ENCODE assay signal across 8 cellular contexts in genomic region chr20:18276821-18277220, GRCh38. TPM values are rescaled to one million over a fixed set of nuclear protein-coding genes. Genes with fewer than 3 reads are reported as not detected.
A peak's percentile ranks its signal among the peaks of the same experiment; 100 is the strongest.
DNase-seq lines count a peak whose midpoint lies in the region; ATAC-seq and TF ChIP-seq lines count a peak whose summit lies in the region.

No MANE protein-coding gene starts in this region.

- peak; percentile 72 for DNase-seq in Right ventricle myocardium inferior (ENCODE audit: missing footprints)
- DNase-seq in cardiac septum (ENCODE audit: low spot score), result no peak
- DNase-seq in Karpas-422, result peak; percentile 85
- peak; percentile 44 to 86 (median 74) for DNase-seq in Peyer's patch
- DNase-seq in activated T-helper 1 cell treated with anti-CD3 and anti-CD28 coated beads, Interleukin-12 subunit alpha, Interleukin-12 subunit beta, Interleukin-2, Interleukin-4 antibody, amounts not matched to agents 30 ng/mL and 10 ng/mL and 1 ng/mL, durations not matched to agents 14 hours and 24 hours and 36 hours (ENCODE audit: low spot score), result peak; percentile 61
- DNase-seq in foreskin fibroblast, result peak; percentile 62 to 88
- DNase-seq in osteoblast (ENCODE audit: insufficient read length, low spot score, missing footprints), result no peak
- DNase-seq in vagina (ENCODE audit: extremely low spot score in 2 of 2), result no peak

- H3K4me3 ChIP-seq in Karpas-422 (ENCODE audit: low read length) (no peak overlapping the region), Peyer's patch (no peak overlapping the region), foreskin fibroblast (ENCODE audit: low read depth in 1 of 2, low read length in 2 of 2) (no peak overlapping the region), osteoblast (ENCODE audit: insufficient read depth, low read length) (peak overlapping the region; percentile 40), vagina (no peak overlapping the region)

- H3K27ac Mint-ChIP-seq in activated T-helper 1 cell treated with anti-CD3 and anti-CD28 coated beads, Interleukin-12 subunit alpha, Interleukin-12 subunit beta, Interleukin-2, Interleukin-4 antibody, amounts not matched to agents 30 ng/mL and 10 ng/mL and 1 ng/mL, durations not matched to agents 14 hours and 24 hours and 36 hours, result no peak overlapping the region

- H3K27me3 ChIP-seq in Karpas-422 (ENCODE audit: low read length) (no peaks in the 10 kb centered on the region), Peyer's patch (no peaks in the 10 kb centered on the region), osteoblast (ENCODE audit: insufficient read depth, low read length) (peaks cover 23% of the 10 kb centered on the region), vagina (no peaks in the 10 kb centered on the region)

- intact Hi-C loops in Right ventricle myocardium inferior (cut with DNase I), result no loop called here
- intact Hi-C loops in cardiac septum (cut with DNase I), result loop anchor here (5.0 kb wide), 1 partner anchor 775 kb away; no protein-coding TSS in a partner anchor
- intact Hi-C loops in activated T-helper 1 cell treated with anti-CD3 and anti-CD28 coated beads, Interleukin-12 subunit alpha, Interleukin-12 subunit beta, Interleukin-2, Interleukin-4 antibody, amounts not matched to agents 30 ng/mL and 10 ng/mL and 1 ng/mL, durations not matched to agents 14 hours and 24 hours and 36 hours (cut with micrococcal nuclease), result loop anchor here (1.0 to 5.0 kb wide), 4 partner anchors 220 to 1475 kb away; partner anchors contain the start of gene OVOL2
- intact Hi-C loops in vagina (cut with DNase I), result no loop called here

- no peaks in the 10 kb centered on the region for H3K9me2 ChIP-seq in Karpas-422 (replicated peaks; ENCODE audit: insufficient read depth, low read length)

- H3K79me2 ChIP-seq in Karpas-422 (ENCODE audit: low read length) (no peaks in the 10 kb centered on the region), osteoblast (ENCODE audit: insufficient read depth, low read length) (no peaks in the 10 kb centered on the region)

- no peaks in the 10 kb centered on the region for H3K36me3 Mint-ChIP-seq in activated T-helper 1 cell treated with anti-CD3 and anti-CD28 coated beads, Interleukin-12 subunit alpha, Interleukin-12 subunit beta, Interleukin-2, Interleukin-4 antibody, amounts not matched to agents 30 ng/mL and 10 ng/mL and 1 ng/mL, durations not matched to agents 14 hours and 24 hours and 36 hours (ENCODE audit: low read depth)

- H2AFZ ChIP-seq in Karpas-422 (ENCODE audit: low read length) (no peak overlapping the region), osteoblast (ENCODE audit: low read length) (peak overlapping the region; percentile 72)

- H3K36me3 ChIP-seq in Karpas-422 (ENCODE audit: insufficient read depth, low read length), result no peaks in the 10 kb centered on the region
- H3K36me3 ChIP-seq in Peyer's patch, result no peaks in the 10 kb centered on the region
- no peaks in the 10 kb centered on the region for H3K36me3 ChIP-seq in osteoblast (ENCODE audit: insufficient read depth, low read length)
- H3K36me3 ChIP-seq in vagina, result no peaks in the 10 kb centered on the region

- peak overlapping the region; percentile 34 for H3K4me2 ChIP-seq in Karpas-422 (ENCODE audit: low read depth, low read length, poor library complexity, severe bottlenecking)
- H3K4me2 ChIP-seq in osteoblast (ENCODE audit: insufficient read depth, low read length), result peak overlapping the region; percentile 80

- H3K9ac ChIP-seq in Karpas-422 (ENCODE audit: low read length), result no peak overlapping the region

- H3K27ac ChIP-seq in Karpas-422 (ENCODE audit: low read length) (no peak overlapping the region), Peyer's patch (no peak overlapping the region), osteoblast (ENCODE audit: low read depth, low read length) (no peak overlapping the region), vagina (no peak overlapping the region)

- TF ChIP-seq POLR2A in Peyer's patch (IDR thresholded peaks at IDR 0.05), result no peak
- TF ChIP-seq POLR2A in vagina (IDR thresholded peaks at IDR 0.05), result no peak

- H3K4me1 Mint-ChIP-seq in activated T-helper 1 cell treated with anti-CD3 and anti-CD28 coated beads, Interleukin-12 subunit alpha, Interleukin-12 subunit beta, Interleukin-2, Interleukin-4 antibody, amounts not matched to agents 30 ng/mL and 10 ng/mL and 1 ng/mL, durations not matched to agents 14 hours and 24 hours and 36 hours (ENCODE audit: low read depth), result peaks cover 10% of the 10 kb centered on the region

- peak; percentile 54 for ATAC-seq in Right ventricle myocardium inferior

- H4K20me1 ChIP-seq in Karpas-422 (ENCODE audit: insufficient read depth, low read depth, low read length) (no peaks in the 10 kb centered on the region), osteoblast (ENCODE audit: insufficient read depth, low read length) (no peaks in the 10 kb centered on the region)

- H3K9me3 ChIP-seq in Karpas-422 (ENCODE audit: low read length) (no peaks in the 10 kb centered on the region), Peyer's patch (no peaks in the 10 kb centered on the region), osteoblast (ENCODE audit: low read depth, low read length) (no peaks in the 10 kb centered on the region), vagina (no peaks in the 10 kb centered on the region)

- no peaks in the 10 kb centered on the region for H3K9me3 Mint-ChIP-seq in activated T-helper 1 cell treated with anti-CD3 and anti-CD28 coated beads, Interleukin-12 subunit alpha, Interleukin-12 subunit beta, Interleukin-2, Interleukin-4 antibody, amounts not matched to agents 30 ng/mL and 10 ng/mL and 1 ng/mL, durations not matched to agents 14 hours and 24 hours and 36 hours

- H3K27me3 Mint-ChIP-seq in activated T-helper 1 cell treated with anti-CD3 and anti-CD28 coated beads, Interleukin-12 subunit alpha, Interleukin-12 subunit beta, Interleukin-2, Interleukin-4 antibody, amounts not matched to agents 30 ng/mL and 10 ng/mL and 1 ng/mL, durations not matched to agents 14 hours and 24 hours and 36 hours (ENCODE audit: insufficient read depth), result peaks cover 19% of the 10 kb centered on the region

- H3K4me3 Mint-ChIP-seq in activated T-helper 1 cell treated with anti-CD3 and anti-CD28 coated beads, Interleukin-12 subunit alpha, Interleukin-12 subunit beta, Interleukin-2, Interleukin-4 antibody, amounts not matched to agents 30 ng/mL and 10 ng/mL and 1 ng/mL, durations not matched to agents 14 hours and 24 hours and 36 hours, result no peak overlapping the region

- H3K4me1 ChIP-seq in Karpas-422 (ENCODE audit: low read length) (0 out of 2 replicates have a peak, but pooled peaks cover 2% of the 10 kb centered on the region), Peyer's patch (no peaks in the 10 kb centered on the region), osteoblast (ENCODE audit: insufficient read depth, low read length) (peaks cover 4% of the 10 kb centered on the region), vagina (no peaks in the 10 kb centered on the region)

- TF ChIP-seq CTCF in Peyer's patch (IDR thresholded peaks at IDR 0.05) (peak in 5 of 6 experiments; percentile 9 to 80 (median 70)), foreskin fibroblast (IDR thresholded peaks at IDR 0.05; ENCODE audit: low read depth, low read length) (peak; percentile 91), osteoblast (IDR thresholded peaks at IDR 0.05; ENCODE audit: extremely low read depth, low read depth, low read length) (peak; percentile 97), vagina (IDR thresholded peaks at IDR 0.05) (peak in 2 of 3 experiments; percentile 38 to 39)

RNA-seq across cellular contexts. Expression of gene ZNF133, which starts 11.5 kb away (rescaled TPM):
- total RNA-seq in Right ventricle myocardium inferior (7.6 TPM), cardiac septum (6.0 TPM), Peyer's patch (10 to 100 TPM; 11.4 to 23.1 (median 15.6) TPM), osteoblast (18.0 and 19.5 TPM in 2 replicates), vagina (20.6 TPM)
- 15.2 and 19.5 TPM in 2 replicates for total RNA-seq in Karpas-422 (2014; rRNA removed; shearing (Covaris generic); ENCODE audit: low replicate concordance)
- total RNA-seq in activated T-helper 1 cell treated with anti-CD3 and anti-CD28 coated beads, Interleukin-12 subunit alpha, Interleukin-12 subunit beta, Interleukin-2, Interleukin-4 antibody, amounts not matched to agents 30 ng/mL and 10 ng/mL and 1 ng/mL, durations not matched to agents 14 hours and 24 hours and 36 hours, result 7.6 and 7.8 TPM in 2 replicates

Comparison
In these comparisons a context has a peak if more than half of its experiments do, and no peak if none do; other contexts are left out.
1. DNase-seq: peak in Right ventricle myocardium inferior (single experiment), Karpas-422 (single experiment), Peyer's patch (3 of 3), activated T-helper 1 cell treated with anti-CD3 and anti-CD28 coated beads, Interleukin-12 subunit alpha, Interleukin-12 subunit beta, Interleukin-2, Interleukin-4 antibody, amounts not matched to agents 30 ng/mL and 10 ng/mL and 1 ng/mL, durations not matched to agents 14 hours and 24 hours and 36 hours (single experiment) and foreskin fibroblast (2 of 2); none in cardiac septum (single experiment), osteoblast (single experiment) and vagina (0 of 2).
2. intact Hi-C loops: an anchor here in cardiac septum (5.0 kb wide) and activated T-helper 1 cell treated with anti-CD3 and anti-CD28 coated beads, Interleukin-12 subunit alpha, Interleukin-12 subunit beta, Interleukin-2, Interleukin-4 antibody, amounts not matched to agents 30 ng/mL and 10 ng/mL and 1 ng/mL, durations not matched to agents 14 hours and 24 hours and 36 hours (1.0 to 5.0 kb wide); none called in Right ventricle myocardium inferior and vagina.
3. CTCF ChIP-seq: peak in every context shown above with its lines; median percentile 97 in osteoblast; 91 in foreskin fibroblast; 70 in Peyer's patch; 38 in vagina.